ENCODE assay signal across 17 cellular contexts in genomic region chr22:21697021-21697771, GRCh38. TPM values are rescaled to one million over a fixed set of nuclear protein-coding genes. Genes with fewer than 3 reads are reported as not detected.
DNase-seq lines count a peak whose midpoint lies in the region; ATAC-seq and TF ChIP-seq lines count a peak whose summit lies in the region.
"Had no signal": no experiment of that assay in that cellular context is flagged by ENCODE, and none has a peak within 500 bp of the region (broad histone marks: within the 10 kb centered on the region; RNA-seq: fewer than 3 reads in every experiment).

No MANE protein-coding gene starts in this region.

- H3K4me2 ChIP-seq in mesenchymal stem cell (ENCODE audit: low read length, poor library complexity, severe bottlenecking), result no peak overlapping the region
- H3K4me2 ChIP-seq: A549 had no signal

- H3K4me1 Mint-ChIP-seq in MCF 10A (ENCODE audit: insufficient read depth, unreplicated experiment), result no peaks in the 10 kb centered on the region
- H3K4me1 Mint-ChIP-seq in stimulated activated naive B cell treated with anti-CD40 and anti-IgM and Interleukin-4, amounts not matched to agents 10 μg/mL and 1 μg/mL and 100 μg/mL, for 72 hours, result peaks cover 5 to 10% of the 10 kb centered on the region in 2 donors
- H3K4me1 Mint-ChIP-seq: WTC11 had no signal

- H4K91ac ChIP-seq in mesenchymal stem cell (ENCODE audit: low read length), result peak overlapping the region; percentile 5

- H3K27ac Mint-ChIP-seq in MCF 10A (ENCODE audit: low read depth, unreplicated experiment), result no peak overlapping the region
- H3K27ac Mint-ChIP-seq in stimulated activated naive B cell treated with anti-CD40 and anti-IgM and Interleukin-4, amounts not matched to agents 10 μg/mL and 1 μg/mL and 100 μg/mL, for 72 hours, result no peak overlapping the region
- H3K27ac Mint-ChIP-seq: WTC11 had no signal

- intact Hi-C loops in MCF 10A (cut with micrococcal nuclease) (no loop called here), breast epithelium (cut with DNase I; ENCODE audit: low total_unique reads) (no loop called here), vagina (cut with DNase I) (no loop called here)

- H3K27me3 ChIP-seq in breast epithelium, result no peaks in the 10 kb centered on the region
- peaks cover 0 to 3% of the 10 kb centered on the region in 2 experiments for H3K27me3 ChIP-seq in mesenchymal stem cell (ENCODE audit: control insufficient read depth in 1 of 2, insufficient read depth in 1 of 2, low read length in 2 of 2)
- H3K27me3 ChIP-seq in vagina, result no peaks in the 10 kb centered on the region

- CTCF ChIA-PET in MCF 10A (lab: Yijun Ruan, JAX), result interaction anchor here (0.7 to 0.9 kb wide), 2 partner anchors 56 to 243 kb away, joined by 3 to 4 read pairs; no protein-coding TSS in a partner anchor

- DNase-seq in MCF 10A (ENCODE audit: unreplicated experiment) (no peak), breast epithelium (ENCODE audit: low spot score in 2 of 2) (no peak), ecto neural progenitor cell (ENCODE audit: low spot score) (peak; percentile 37), mesenchymal stem cell (no peak), vagina (ENCODE audit: extremely low spot score in 2 of 2) (no peak), D341Med (ENCODE audit: low spot score) (no peak)
- no peak for DNase-seq in stimulated activated naive B cell treated with anti-CD40 and anti-IgM and Interleukin-4, amounts not matched to agents 10 μg/mL and 1 μg/mL and 100 μg/mL, for 72 hours
- DNase-seq: activated CD8-positive, alpha-beta memory T cell treated with anti-CD3 and anti-CD28 coated beads for 24 hours; activated effector memory CD4-positive, alpha-beta T cell treated with anti-CD3 and anti-CD28 coated beads, Interleukin-2, amount 50 U/mL, for 16 hours; dermis blood vessel endothelial cell; GDM1; left colon; NCI-H82; T-helper 1 cell had no signal

- H3K14ac ChIP-seq in mesenchymal stem cell (ENCODE audit: low read length in 2 of 2), result no peak overlapping the region

- H3K4ac ChIP-seq in mesenchymal stem cell (ENCODE audit: low read depth in 1 of 2, low read length in 2 of 2), result no peak overlapping the region

- no peaks in the 10 kb centered on the region for H3K79me1 ChIP-seq in mesenchymal stem cell (replicated peaks; ENCODE audit: low read length, poor library complexity, severe bottlenecking)

- peak overlapping the region; percentile 21 for H2AK5ac ChIP-seq in mesenchymal stem cell (ENCODE audit: low read length, severe bottlenecking)

- H2BK5ac ChIP-seq in mesenchymal stem cell (ENCODE audit: low read depth, low read length, poor library complexity, severe bottlenecking), result no peak overlapping the region

- H3K23ac ChIP-seq in mesenchymal stem cell (ENCODE audit: low read length in 2 of 2), result no peak overlapping the region

- no peak overlapping the region for H4K8ac ChIP-seq in mesenchymal stem cell (ENCODE audit: low read length)

- no peaks in the 10 kb centered on the region for H3K9me3 ChIP-seq in breast epithelium
- H3K9me3 ChIP-seq in mesenchymal stem cell (ENCODE audit: control insufficient read depth, low read length), result no peaks in the 10 kb centered on the region
- H3K9me3 ChIP-seq in vagina, result no peaks in the 10 kb centered on the region
- H3K9me3 ChIP-seq: A549 had no signal

- H2BK120ac ChIP-seq in mesenchymal stem cell (ENCODE audit: low read depth, low read length), result no peak overlapping the region

- no peak for ATAC-seq in HG03025 (IDR thresholded peaks at IDR 0.05; ENCODE audit: low FRiP score, unreplicated experiment)
- no peak for ATAC-seq in stimulated activated naive B cell treated with anti-CD40 and anti-IgM and Interleukin-4, amounts not matched to agents 10 μg/mL and 1 μg/mL and 100 μg/mL, for 72 hours (replicated peaks)
- ATAC-seq: A549, left colon, WTC11 had no signal

- H3K36me3 ChIP-seq in breast epithelium (no peaks in the 10 kb centered on the region), mesenchymal stem cell (ENCODE audit: control insufficient read depth in 1 of 2, insufficient read depth in 2 of 2, low read depth in 1 of 2, low read length in 2 of 2) (peaks cover 48 to 51% of the 10 kb centered on the region in 2 experiments), vagina (peaks cover 0 to 42% of the 10 kb centered on the region in 2 donors)

- H2BK12ac ChIP-seq in mesenchymal stem cell (ENCODE audit: low read length in 2 of 2), result no peak overlapping the region

- H3K4me3 ChIP-seq in breast epithelium, result no peak overlapping the region
- H3K4me3 ChIP-seq in mesenchymal stem cell (ENCODE audit: insufficient read depth in 1 of 2, low read depth in 1 of 2, low read length in 2 of 2), result no peak overlapping the region
- no peak overlapping the region for H3K4me3 ChIP-seq in vagina
- H3K4me3 ChIP-seq: A549 had no signal

- H3K27me3 Mint-ChIP-seq in MCF 10A (ENCODE audit: insufficient read depth, unreplicated experiment), result no peaks in the 10 kb centered on the region
- H3K27me3 Mint-ChIP-seq in stimulated activated naive B cell treated with anti-CD40 and anti-IgM and Interleukin-4, amounts not matched to agents 10 μg/mL and 1 μg/mL and 100 μg/mL, for 72 hours, result no peaks in the 10 kb centered on the region

- TSS peak; percentile 22 for BruUV-seq in MCF 10A (replicated peaks; lab: Mats Ljungman, UMichigan)

- TF ChIP-seq POLR2A in breast epithelium (IDR thresholded peaks at IDR 0.05) (no peak), vagina (IDR thresholded peaks at IDR 0.05) (no peak)

- H3K36me3 Mint-ChIP-seq in MCF 10A (ENCODE audit: insufficient read depth, unreplicated experiment), result peaks cover 22% of the 10 kb centered on the region
- peaks cover 34 to 51% of the 10 kb centered on the region in 2 donors for H3K36me3 Mint-ChIP-seq in stimulated activated naive B cell treated with anti-CD40 and anti-IgM and Interleukin-4, amounts not matched to agents 10 μg/mL and 1 μg/mL and 100 μg/mL, for 72 hours

- WGBS in mesenchymal stem cell, result 92% methylated on average over 16 of the region's 16 CpGs

- no peak overlapping the region for H3K4me3 Mint-ChIP-seq in MCF 10A (ENCODE audit: unreplicated experiment)
- H3K4me3 Mint-ChIP-seq in stimulated activated naive B cell treated with anti-CD40 and anti-IgM and Interleukin-4, amounts not matched to agents 10 μg/mL and 1 μg/mL and 100 μg/mL, for 72 hours, result no peak overlapping the region
- H3K4me3 Mint-ChIP-seq: WTC11 had no signal

- TF ChIP-seq CTCF in MCF 10A (IDR thresholded peaks at IDR 0.05; ENCODE audit: unreplicated experiment) (no peak), breast epithelium (IDR thresholded peaks at IDR 0.05) (no peak), vagina (IDR thresholded peaks at IDR 0.05) (no peak)

- H2BK15ac ChIP-seq in mesenchymal stem cell (ENCODE audit: low read depth, poor library complexity, severe bottlenecking), result no peak overlapping the region

- peak overlapping the region; percentile 42 for H3K9ac ChIP-seq in mesenchymal stem cell (ENCODE audit: low read length)

- POLR2A ChIA-PET in MCF 10A (lab: Yijun Ruan, JAX), result no interaction called here

- H3K27ac ChIP-seq in breast epithelium (no peak overlapping the region), mesenchymal stem cell (ENCODE audit: low read length, poor library complexity, severe bottlenecking) (no peak overlapping the region), vagina (peak overlapping the region; percentile 28)
- H3K27ac ChIP-seq: A549 had no signal

- peak overlapping the region in 1 of 2 experiments; percentile 59 for H3K18ac ChIP-seq in mesenchymal stem cell (ENCODE audit: low read depth in 1 of 2, low read length in 2 of 2)

- H2AFZ ChIP-seq in mesenchymal stem cell (ENCODE audit: low read depth, low read length), result no peak overlapping the region

- no peaks in the 10 kb centered on the region for H3K9me3 Mint-ChIP-seq in MCF 10A (ENCODE audit: unreplicated experiment)
- H3K9me3 Mint-ChIP-seq in stimulated activated naive B cell treated with anti-CD40 and anti-IgM and Interleukin-4, amounts not matched to agents 10 μg/mL and 1 μg/mL and 100 μg/mL, for 72 hours, result no peaks in the 10 kb centered on the region
- H3K9me3 Mint-ChIP-seq: WTC11 had no signal

- H3K4me1 ChIP-seq in breast epithelium (no peaks in the 10 kb centered on the region), mesenchymal stem cell (ENCODE audit: control insufficient read depth, insufficient read depth, low read depth, low read length) (peaks cover 12% of the 10 kb centered on the region), vagina (no peaks in the 10 kb centered on the region)
- H3K4me1 ChIP-seq: A549 had no signal

RNA-seq across cellular contexts. Expression of gene PPIL2, which starts 31.4 kb away (rescaled TPM):
- total RNA-seq in MCF 10A (2022) (34.4 and 41.3 TPM in 2 replicates), breast epithelium (10 to 100 TPM; 23.5 to 45.6 (median 39.4) TPM), vagina (44.7 TPM)
- polyA plus RNA-seq in mesenchymal stem cell (2013, experiment 1 of 2), result 30.8 TPM
- polyA plus RNA-seq in mesenchymal stem cell (2013, experiment 2 of 2), result 29.5 TPM

RNA-seq across cellular contexts. Expression of gene YPEL1, which starts 38.4 kb away (rescaled TPM):
- total RNA-seq in MCF 10A (2022) (0.07 and 0.27 TPM in 2 replicates), breast epithelium (1 to 10 TPM; 7.8 to 8.5 (median 7.9) TPM), vagina (4.9 TPM)
- 0.48 TPM for polyA plus RNA-seq in mesenchymal stem cell (2013, experiment 1 of 2)
- polyA plus RNA-seq in mesenchymal stem cell (2013, experiment 2 of 2), result 0.41 TPM

RNA-seq across cellular contexts. Expression of gene SDF2L1, which starts 55.1 kb away (rescaled TPM):
- total RNA-seq in MCF 10A (2022) (91.5 and 123 TPM in 2 replicates), breast epithelium (10 to 100 TPM; 23.1 to 50.1 (median 26.6) TPM), vagina (33.9 TPM)
- polyA plus RNA-seq in mesenchymal stem cell (2013, experiment 1 of 2), result 27.4 TPM
- 27.8 TPM for polyA plus RNA-seq in mesenchymal stem cell (2013, experiment 2 of 2)
